ENCODE assay signal across 8 cellular contexts in genomic region chr2:65436825-65437221, GRCh38. TPM values are rescaled to one million over a fixed set of nuclear protein-coding genes. Genes with fewer than 3 reads are reported as not detected.
DNase-seq lines count a peak whose midpoint lies in the region; ATAC-seq and TF ChIP-seq lines count a peak whose summit lies in the region.

No MANE protein-coding gene starts in this region.

- TF ChIP-seq POLR2A in gastrocnemius medialis (IDR thresholded peaks at IDR 0.05): no peak

- peaks cover 9 to 10% of the 10 kb centered on the region in 2 donors for H3K4me1 ChIP-seq in gastrocnemius medialis

- in situ Hi-C loops in gastrocnemius medialis (cut with MboI; ENCODE audit: low sequenced_read_pairs in 4 of 4): loop anchor here in 3 of 4 donors (10.0 to 25.0 kb wide), 3 partner anchors 175 to 375 kb away; partner anchors contain the start of gene CEP68 (in 1 of the 3)

- H3K36me3 ChIP-seq in gastrocnemius medialis: no peaks in the 10 kb centered on the region

- no peak for TF ChIP-seq CTCF in fibroblast of pulmonary artery (IDR thresholded peaks at IDR 0.05; ENCODE audit: low read length, missing control alignments)
- no peak for TF ChIP-seq CTCF in gastrocnemius medialis (IDR thresholded peaks at IDR 0.05 in 4 of 5, conservative IDR thresholded peaks at IDR 0.05 in 1 of 5)

- intact Hi-C loops in gastrocnemius medialis (cut with DNase I; ENCODE audit: low total_unique reads): loop anchor here (1.0 to 10.0 kb wide), 9 partner anchors 116 to 998 kb away; partner anchors contain the start of genes ACTR2, AFTPH, MEIS1 and SERTAD2

- H3K27me3 ChIP-seq in gastrocnemius medialis: no peaks in the 10 kb centered on the region

- H3K27ac ChIP-seq in gastrocnemius medialis: peak overlapping the region; percentile 93 to 96 (median 94)

- peak; percentile 26 for DNase-seq in D341Med (ENCODE audit: low spot score)
- peak; percentile 54 to 69 for DNase-seq in activated CD4-positive, alpha-beta T cell treated with anti-CD3 and anti-CD28 coated beads, Interleukin-2, amount 50 U/mL, for 48 hours
- no peak for DNase-seq in fibroblast of pulmonary artery (ENCODE audit: low read depth)
- DNase-seq in gastrocnemius medialis: no peak
- no peak for DNase-seq in NCI-H1930 (lab: John Stamatoyannopoulos, UW)
- DNase-seq in inferior parietal cortex (ENCODE audit: extremely low spot score): no peak

- H3K4me3 ChIP-seq in fibroblast of pulmonary artery (replicated peaks; ENCODE audit: low read depth, low read length) (peak overlapping the region; percentile 57), gastrocnemius medialis (peak overlapping the region; percentile 69 to 95 (median 79))

- ATAC-seq in GM19455 (IDR thresholded peaks at IDR 0.05; ENCODE audit: unreplicated experiment) (peak; percentile 64), HG03460 (IDR thresholded peaks at IDR 0.05; ENCODE audit: unreplicated experiment) (peak; percentile 73), gastrocnemius medialis (peak in 1 of 2 donors; percentile 23)

- H3K9me3 ChIP-seq in gastrocnemius medialis: no peaks in the 10 kb centered on the region

RNA-seq across cellular contexts. Expression of gene SPRED2, which starts 4.4 kb away (rescaled TPM):
- 10 to 100 TPM in 1 of 4 donors, 1 to 10 TPM in 3; 4.1 to 12.5 (median 7.4) TPM for total RNA-seq in gastrocnemius medialis

Comparison
In these comparisons a context has a peak if more than half of its experiments do, and no peak if none do; other contexts are left out.
1. DNase-seq: peak in D341Med (single experiment) and activated CD4-positive, alpha-beta T cell treated with anti-CD3 and anti-CD28 coated beads, Interleukin-2, amount 50 U/mL, for 48 hours (2 of 2); none in fibroblast of pulmonary artery (single experiment), gastrocnemius medialis (0 of 2), NCI-H1930 (0 of 2) and inferior parietal cortex (single experiment).